ENCODE assay signal across 1 cellular context in genomic region chr6:116633685-116634084, GRCh38.
TF ChIP-seq lines count a peak whose summit lies in the region.

No MANE protein-coding gene starts in this region.

TF ChIP-seq in GM12878, 131 proteins besides CTCF, POLR2A, EP300 and RAD21:
- TF ChIP-seq CREM (IDR thresholded peaks at IDR 0.05; ENCODE audit: low read depth) (no peak), NBN (IDR thresholded peaks at IDR 0.05) (no peak), TCF3 (IDR thresholded peaks at IDR 0.05; ENCODE audit: borderline replicate concordance, insufficient read depth, low read depth, low read length) (no peak), ZNF384 (IDR thresholded peaks at IDR 0.05; ENCODE audit: borderline replicate concordance, low read depth, low read length) (no peak), CBFB (IDR thresholded peaks at IDR 0.05; ENCODE audit: low read depth) (no peak), SREBF2 (IDR thresholded peaks at IDR 0.05; ENCODE audit: low read length) (no peak), LARP7 (IDR thresholded peaks at IDR 0.05) (no peak), ZBTB4 (CRISPR knock-in tag; IDR thresholded peaks at IDR 0.05) (no peak)
